In genomic region chr7:97971990-97972943, GRCh38 we compare ENCODE assay signal across 9 cellular contexts. TPM values are rescaled to one million over a fixed set of nuclear protein-coding genes. Genes with fewer than 3 reads are reported as not detected.
A peak's percentile ranks its signal among the peaks of the same experiment; 100 is the strongest.
DNase-seq lines count a peak whose midpoint lies in the region; ATAC-seq and TF ChIP-seq lines count a peak whose summit lies in the region.
"Had no signal": no experiment of that assay in that cellular context is flagged by ENCODE, and none has a peak within 500 bp of the region (broad histone marks: within the 10 kb centered on the region; RNA-seq: fewer than 3 reads in every experiment).

No MANE protein-coding gene starts in this region.

- peak overlapping the region; percentile 98 for H3K4me3 Mint-ChIP-seq in activated CD4-positive, alpha-beta T cell treated with anti-CD3 and anti-CD28 coated beads, Interleukin-2, amount 10 ng/mL, durations not matched to agents 7 days and 5 days

- peaks cover 3% of the 10 kb centered on the region for H3K9me3 Mint-ChIP-seq in activated CD4-positive, alpha-beta T cell treated with anti-CD3 and anti-CD28 coated beads, Interleukin-2, amount 10 ng/mL, durations not matched to agents 7 days and 5 days

- H3K9me3 ChIP-seq in liver (ENCODE audit: control insufficient read depth in 4 of 4, low read length in 3 of 4), result no peaks in the 10 kb centered on the region

- no peaks in the 10 kb centered on the region for H3K27me3 ChIP-seq in BJ (ENCODE audit: control insufficient read depth, insufficient read depth, low read length)
- no peaks in the 10 kb centered on the region for H3K27me3 ChIP-seq in liver (ENCODE audit: control insufficient read depth in 4 of 4, insufficient read depth in 4 of 4, low read length in 3 of 4)

- H3K27ac ChIP-seq in liver (ENCODE audit: low read depth in 1 of 2, low read length in 2 of 2), result peak overlapping the region in 1 of 2 donors; percentile 50

- POLR2A ChIA-PET in BJ (lab: Charles Lee), result interaction anchor here (0.8 kb wide), 1 partner anchor 915 kb away, joined by 5 read pairs; no protein-coding TSS in a partner anchor
- POLR2A ChIA-PET in activated CD4-positive, alpha-beta T cell treated with anti-CD3 and anti-CD28 coated beads, Interleukin-2, amount 10 ng/mL, durations not matched to agents 7 days and 5 days (lab: Charles Lee), result no interaction called here

- H3K27me3 Mint-ChIP-seq in activated CD4-positive, alpha-beta T cell treated with anti-CD3 and anti-CD28 coated beads, Interleukin-2, amount 10 ng/mL, durations not matched to agents 7 days and 5 days, result no peaks in the 10 kb centered on the region

- H3K27ac Mint-ChIP-seq in activated CD4-positive, alpha-beta T cell treated with anti-CD3 and anti-CD28 coated beads, Interleukin-2, amount 10 ng/mL, durations not matched to agents 7 days and 5 days, result peak overlapping the region; percentile 95

- peak in 1 of 2 donors; percentile 4 for TF ChIP-seq RAD21 in liver (IDR thresholded peaks at IDR 0.05)

- H3K36me3 ChIP-seq in BJ (ENCODE audit: control insufficient read depth, insufficient read depth, low read length), result peaks cover 1% of the 10 kb centered on the region; the same call in 1 of the 2 replicates
- H3K36me3 ChIP-seq in liver (ENCODE audit: control insufficient read depth in 4 of 4, insufficient read depth in 3 of 4, low read depth in 1 of 4, low read length in 3 of 4), result no peaks in the 10 kb centered on the region

- 13% methylated on average over 63 of the region's 63 CpGs for WGBS in liver

- H3K4me3 ChIP-seq in BJ (ENCODE audit: low read depth, low read length), result peak overlapping the region; percentile 86
- H3K4me3 ChIP-seq in liver (ENCODE audit: low read depth in 1 of 3, low read length in 3 of 3), result peak overlapping the region; percentile 87 to 93 (median 90)

- peak overlapping the region in 1 of 2 donors; percentile 77 for H3K9ac ChIP-seq in liver (ENCODE audit: low read depth in 1 of 2, low read length in 2 of 2)

- DNase-seq in BJ (ENCODE audit: low read depth) (peak; percentile 8), NCI-H460 (ENCODE audit: extremely low read depth, low read depth) (peak; percentile 78), dedifferentiated amniotic fluid mesenchymal stem cell (ENCODE audit: extremely low spot score) (peak; percentile 58)
- DNase-seq in activated CD4-positive, alpha-beta T cell treated with anti-CD3 and anti-CD28 coated beads, Interleukin-2, amount 10 ng/mL, durations not matched to agents 7 days and 5 days, result peak; percentile 89
- peak; percentile 87 for DNase-seq in stimulated activated CD4-positive, alpha-beta T cell treated with anti-CD3 and anti-CD28 coated beads, Interleukin-4, amount 100 ng/mL, for 24 hours

- ATAC-seq in GM19035 (IDR thresholded peaks at IDR 0.05; ENCODE audit: unreplicated experiment) (peak; percentile 97), HG03280 (IDR thresholded peaks at IDR 0.05; ENCODE audit: unreplicated experiment) (peak; percentile 97)

- peaks cover 19% of the 10 kb centered on the region for H3K36me3 Mint-ChIP-seq in activated CD4-positive, alpha-beta T cell treated with anti-CD3 and anti-CD28 coated beads, Interleukin-2, amount 10 ng/mL, durations not matched to agents 7 days and 5 days (ENCODE audit: low read depth)

- CTCF ChIA-PET in BJ (lab: Yijun Ruan, JAX), result no interaction called here
- CTCF ChIA-PET in activated CD4-positive, alpha-beta T cell treated with anti-CD3 and anti-CD28 coated beads, Interleukin-2, amount 10 ng/mL, durations not matched to agents 7 days and 5 days (lab: Charles Lee), result no interaction called here

- H3K4me1 Mint-ChIP-seq in activated CD4-positive, alpha-beta T cell treated with anti-CD3 and anti-CD28 coated beads, Interleukin-2, amount 10 ng/mL, durations not matched to agents 7 days and 5 days, result peaks cover 18% of the 10 kb centered on the region

- H3K4me1 ChIP-seq in liver (ENCODE audit: control insufficient read depth in 4 of 4, insufficient read depth in 4 of 4, low read length in 3 of 4), result peaks cover 0 to 9% (median 3%) of the 10 kb centered on the region in 4 donors

- TF ChIP-seq CTCF in BJ (IDR thresholded peaks at IDR 0.05; ENCODE audit: insufficient read depth, low read depth, low read length) (peak; percentile 60), liver (IDR thresholded peaks at IDR 0.05; ENCODE audit: low read depth, low read length, missing input control) (no peak)

TF ChIP-seq in liver, 16 proteins besides CTCF, POLR2A, EP300 and RAD21:
- TF ChIP-seq TAF1 (conservative IDR thresholded peaks at IDR 0.05) (no peak), YY1 (IDR thresholded peaks at IDR 0.05) (peak; percentile 45), EGR1 (IDR thresholded peaks at IDR 0.05; ENCODE audit: low read depth in 2 of 2) (peak; percentile 22 to 66), GABPA (IDR thresholded peaks at IDR 0.05 in 1 of 2, conservative IDR thresholded peaks at IDR 0.05 in 1 of 2) (peak; percentile 77 to 94), MAX (IDR thresholded peaks at IDR 0.05) (no peak)

RNA-seq across cellular contexts. Expression of gene OCM2, which starts 17.7 kb away (rescaled TPM):
- polyA plus RNA-seq in BJ (2011; rRNA removed), result not detected in 2 replicates
- not detected in 2 replicates for polyA minus RNA-seq in BJ (2011; rRNA and poly(A)+ RNA removed)
- total RNA-seq in NCI-H460 (2014; rRNA removed; shearing (Covaris generic)), result not detected in 2 replicates
- polyA plus RNA-seq in NCI-H460 (2014; cell fraction: nucleus; rRNA removed), result not detected in 2 replicates
- not detected for total RNA-seq in activated CD4-positive, alpha-beta T cell treated with anti-CD3 and anti-CD28 coated beads, Interleukin-2, amount 10 ng/mL, durations not matched to agents 7 days and 5 days
- not detected for total RNA-seq in liver
- polyA plus RNA-seq in liver, result not detected
- total RNA-seq: glomerular endothelial cell had no signal

Comparison
In these comparisons a context has a peak if more than half of its experiments do, and no peak if none do; other contexts are left out.
1. DNase-seq: peak in every context shown above with its lines; median percentile 89 in activated CD4-positive, alpha-beta T cell treated with anti-CD3 and anti-CD28 coated beads, Interleukin-2, amount 10 ng/mL, durations not matched to agents 7 days and 5 days; 87 in stimulated activated CD4-positive, alpha-beta T cell treated with anti-CD3 and anti-CD28 coated beads, Interleukin-4, amount 100 ng/mL, for 24 hours; 78 in NCI-H460; 58 in dedifferentiated amniotic fluid mesenchymal stem cell; 8 in BJ.